Comparison of ENCODE assay signal across 18 cellular contexts in the genomic region with DNA sequence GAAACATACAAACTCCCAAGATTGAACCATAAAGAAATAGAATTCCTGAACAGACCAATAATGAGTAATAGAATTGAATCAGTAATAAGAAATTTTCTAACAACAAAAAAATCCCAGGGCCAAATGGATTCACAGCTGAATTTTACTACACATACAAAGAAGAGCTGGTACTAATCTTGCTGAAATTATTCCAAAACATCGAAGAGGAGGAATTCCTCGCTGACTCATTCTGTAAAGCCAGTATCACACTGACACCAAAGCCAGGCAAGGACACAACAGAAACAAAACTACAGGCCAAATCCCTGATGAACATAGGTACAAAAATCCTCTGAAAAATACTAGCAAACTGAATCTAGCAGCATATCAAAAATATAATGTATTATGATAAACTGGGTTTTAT.
"Had no signal": no experiment of that assay in that cellular context is flagged by ENCODE, and none has a peak within 500 bp of the region (broad histone marks: within the 10 kb centered on the region; RNA-seq: fewer than 3 reads in every experiment).

No MANE protein-coding gene starts in this region.

- H3K27me3 ChIP-seq: left lung, stomach, testis, upper lobe of left lung had no signal

- H3K27ac ChIP-seq: left lung, parathyroid adenoma, stomach, testis, upper lobe of left lung, VCaP had no signal

- H3K9me3 ChIP-seq: left lung, testis, upper lobe of left lung had no signal

- H3K27ac Mint-ChIP-seq: activated naive CD4-positive, alpha-beta T cell treated with anti-CD3 and anti-CD28 coated beads for 36 hours; activated T-helper 17 cell treated with anti-CD3 and anti-CD28 coated beads, Interleukin-2, amount 50 U/mL, for 72 hours; naive thymus-derived CD4-positive, alpha-beta T cell had no signal

- H3K36me3 Mint-ChIP-seq: naive thymus-derived CD4-positive, alpha-beta T cell had no signal

- H3K4me3 ChIP-seq: left lung, stomach, testis, upper lobe of left lung had no signal

- H3K27me3 Mint-ChIP-seq: activated T-helper 17 cell treated with anti-CD3 and anti-CD28 coated beads, Interleukin-2, amount 50 U/mL, for 72 hours had no signal

- H3K9me3 Mint-ChIP-seq: activated T-helper 17 cell treated with anti-CD3 and anti-CD28 coated beads, Interleukin-2, amount 50 U/mL, for 72 hours had no signal

- H3K36me3 ChIP-seq: left lung, stomach, upper lobe of left lung had no signal

- H3K4me3 Mint-ChIP-seq: activated naive CD4-positive, alpha-beta T cell treated with anti-CD3 and anti-CD28 coated beads for 36 hours; activated T-helper 17 cell treated with anti-CD3 and anti-CD28 coated beads, Interleukin-2, amount 50 U/mL, for 72 hours; naive thymus-derived CD4-positive, alpha-beta T cell had no signal

- ATAC-seq: activated T-helper 17 cell treated with anti-CD3 and anti-CD28 coated beads, Interleukin-2, amount 50 U/mL, for 72 hours; left lung; naive thymus-derived CD4-positive, alpha-beta T cell had no signal

- DNase-seq: activated CD4-positive, alpha-beta T cell treated with anti-CD3 and anti-CD28 coated beads for 1 hour; activated CD4-positive, alpha-beta T cell treated with anti-CD3 and anti-CD28 coated beads, Interleukin-2, amount 50 U/mL, for 4 hours; activated naive CD4-positive, alpha-beta T cell treated with anti-CD3 and anti-CD28 coated beads for 36 hours; activated T-cell treated with anti-CD3 and anti-CD28 coated beads for 4 hours; caudate nucleus; hippocampal formation; kidney; left lung; mammary epithelial cell; naive thymus-derived CD4-positive, alpha-beta T cell; stimulated activated CD4-positive, alpha-beta T cell treated with anti-CD3 and anti-CD28 coated beads, Interleukin-12 subunit alpha, Interleukin-12 subunit beta, amount 100 ng/mL, for 4 hours; stimulated activated CD4-positive, alpha-beta T cell treated with anti-CD3 and anti-CD28 coated beads, Interleukin-2, amount 100 ng/mL, for 24 hours; stomach; testis; upper lobe of left lung had no signal

- H3K4me1 ChIP-seq: left lung, parathyroid adenoma, stomach, testis, upper lobe of left lung had no signal

- H3K4me1 Mint-ChIP-seq: activated T-helper 17 cell treated with anti-CD3 and anti-CD28 coated beads, Interleukin-2, amount 50 U/mL, for 72 hours; naive thymus-derived CD4-positive, alpha-beta T cell had no signal
